3 cellular contexts compared by ENCODE assay signal in the genomic region with DNA sequence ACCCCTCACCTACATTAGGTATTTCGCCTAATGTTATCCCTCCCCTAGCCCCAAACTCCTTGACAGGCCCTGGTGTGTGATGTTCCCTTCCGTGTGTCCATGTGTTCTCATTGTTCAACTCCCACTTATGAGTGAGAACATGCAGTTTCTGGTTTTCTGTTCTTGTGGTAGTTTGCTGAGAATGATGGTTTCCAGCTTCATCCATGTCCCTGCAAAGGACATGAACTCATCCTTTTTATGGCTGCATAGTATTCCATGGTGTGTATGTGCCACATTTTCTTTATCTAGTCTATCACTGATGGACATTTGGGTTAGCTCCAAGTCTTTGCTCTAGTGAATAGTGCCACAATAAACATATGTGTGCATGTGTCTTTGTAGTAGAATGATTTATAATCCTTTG. TPM values are rescaled to one million over a fixed set of nuclear protein-coding genes. Genes with fewer than 3 reads are reported as not detected.
"Had no signal": no experiment of that assay in that cellular context is flagged by ENCODE, and none has a peak within 500 bp of the region (broad histone marks: within the 10 kb centered on the region; RNA-seq: fewer than 3 reads in every experiment).

No MANE protein-coding gene starts in this region.

RNA-seq across cellular contexts. Expression of a gene that starts 14.4 kb away (rescaled TPM):
- total RNA-seq: HT-29, IMR-90 had no signal
- polyA plus RNA-seq: IgD-negative memory B cell, IMR-90 had no signal

RNA-seq across cellular contexts. Expression of a gene that starts 46.4 kb away (rescaled TPM):
- total RNA-seq: HT-29 had no signal
- polyA plus RNA-seq: IgD-negative memory B cell had no signal
